29 cellular contexts compared by ENCODE assay signal in genomic region chr14:94989946-94990345, GRCh38.
"Had no signal": no experiment of that assay in that cellular context is flagged by ENCODE, and none has a peak within 500 bp of the region (broad histone marks: within the 10 kb centered on the region; RNA-seq: fewer than 3 reads in every experiment).

No MANE protein-coding gene starts in this region.

- H3K4me3 ChIP-seq: hepatocyte, pancreas, psoas muscle, right atrium auricular region, stomach, thyroid gland, upper lobe of right lung had no signal

- H3K36me3 ChIP-seq: brain microvascular endothelial cell, pancreas, right atrium auricular region, stomach, thyroid gland, upper lobe of right lung had no signal

- H3K4me1 ChIP-seq: foreskin keratinocyte, pancreas, psoas muscle, right atrium auricular region, stomach, thyroid gland, upper lobe of right lung had no signal

- H3K4me1 Mint-ChIP-seq: activated B cell treated with CpG ODN at 0.5 μM for 24 hours; activated T-helper 17 cell treated with anti-CD3 and anti-CD28 coated beads, Interleukin-2, amount 50 U/mL, for 72 hours; naive thymus-derived CD4-positive, alpha-beta T cell had no signal

- H3K9me3 ChIP-seq: pancreas, thyroid gland, upper lobe of right lung had no signal

- DNase-seq: activated B cell treated with CpG ODN at 0.5 μM for 24 hours; activated CD4-positive, alpha-beta T cell treated with anti-CD3 and anti-CD28 coated beads, Interleukin-2, amount 50 U/mL, for 1 hour; activated CD8-positive, alpha-beta T cell treated with anti-CD3 and anti-CD28 coated beads for 36 hours; activated gamma-delta T cell treated with Interleukin-2 at 50 U/mL for 16 hours; activated naive CD4-positive, alpha-beta T cell treated with anti-CD3 and anti-CD28 coated beads, Interleukin-2, amount 50 U/mL, for 16 hours; activated T-cell treated with anti-CD3 and anti-CD28 coated beads, Interleukin-2, amount 50 U/mL, for 4 hours; amniotic stem cell; brain microvascular endothelial cell; central memory CD4-positive, alpha-beta T cell; foreskin keratinocyte; glutamatergic neuron; islet precursor cell; left cardiac atrium; midbrain; naive thymus-derived CD4-positive, alpha-beta T cell; pancreas; psoas muscle; stimulated activated CD4-positive, alpha-beta T cell treated with anti-CD3 and anti-CD28 coated beads, Interleukin-15, amount 100 ng/mL, for 24 hours; stimulated activated CD4-positive, alpha-beta T cell treated with anti-CD3 and anti-CD28 coated beads, Interleukin-2, amount 100 ng/mL, for 24 hours; stimulated activated naive B cell treated with anti-CD40 and anti-IgM and Interleukin-4, amounts not matched to agents 10 μg/mL and 1 μg/mL and 100 μg/mL, for 72 hours; stomach; thyroid gland; upper lobe of right lung had no signal

- ATAC-seq: activated CD8-positive, alpha-beta T cell treated with anti-CD3 and anti-CD28 coated beads for 36 hours; activated T-cell treated with anti-CD3 and anti-CD28 coated beads, Interleukin-2, amount 50 U/mL, for 4 hours; activated T-helper 17 cell treated with anti-CD3 and anti-CD28 coated beads, Interleukin-2, amount 50 U/mL, for 72 hours; foreskin keratinocyte; left cardiac atrium; naive thymus-derived CD4-positive, alpha-beta T cell; psoas muscle; stimulated activated naive B cell treated with anti-CD40 and anti-IgM and Interleukin-4, amounts not matched to agents 10 μg/mL and 1 μg/mL and 100 μg/mL, for 72 hours; upper lobe of right lung had no signal

- H3K9me3 Mint-ChIP-seq: T-helper 2 cell treated with Interferon-gamma antibody and Interleukin-4, amounts not matched to agents 5 μg/mL and 100 μg/mL, for 36 hours had no signal

- H3K27ac ChIP-seq: brain microvascular endothelial cell, foreskin keratinocyte, hepatocyte, pancreas, psoas muscle, right atrium auricular region, stomach, thyroid gland, upper lobe of right lung had no signal

- H3K27me3 ChIP-seq: brain microvascular endothelial cell, foreskin keratinocyte, pancreas, right atrium auricular region, thyroid gland, upper lobe of right lung had no signal

- H3K27ac Mint-ChIP-seq: activated B cell treated with CpG ODN at 0.5 μM for 24 hours; activated CD8-positive, alpha-beta T cell treated with anti-CD3 and anti-CD28 coated beads for 36 hours; activated T-helper 17 cell treated with anti-CD3 and anti-CD28 coated beads, Interleukin-2, amount 50 U/mL, for 72 hours; naive thymus-derived CD4-positive, alpha-beta T cell; stimulated activated naive B cell treated with anti-CD40 and anti-IgM and Interleukin-4, amounts not matched to agents 10 μg/mL and 1 μg/mL and 100 μg/mL, for 72 hours; T-helper 2 cell treated with Interferon-gamma antibody and Interleukin-4, amounts not matched to agents 5 μg/mL and 100 μg/mL, for 36 hours had no signal

- H3K36me3 Mint-ChIP-seq: naive thymus-derived CD4-positive, alpha-beta T cell had no signal

- H3K4me3 Mint-ChIP-seq: activated B cell treated with CpG ODN at 0.5 μM for 24 hours; activated CD8-positive, alpha-beta T cell treated with anti-CD3 and anti-CD28 coated beads for 36 hours; activated T-cell treated with anti-CD3 and anti-CD28 coated beads, Interleukin-2, amount 50 U/mL, for 4 hours; activated T-helper 17 cell treated with anti-CD3 and anti-CD28 coated beads, Interleukin-2, amount 50 U/mL, for 72 hours; naive thymus-derived CD4-positive, alpha-beta T cell; stimulated activated naive B cell treated with anti-CD40 and anti-IgM and Interleukin-4, amounts not matched to agents 10 μg/mL and 1 μg/mL and 100 μg/mL, for 72 hours; T-helper 2 cell treated with Interferon-gamma antibody and Interleukin-4, amounts not matched to agents 5 μg/mL and 100 μg/mL, for 36 hours had no signal

- FAIRE-seq: astrocyte, endothelial cell of umbilical vein, pancreas had no signal
